ENCODE assay signal across 8 cellular contexts in the genomic region with DNA sequence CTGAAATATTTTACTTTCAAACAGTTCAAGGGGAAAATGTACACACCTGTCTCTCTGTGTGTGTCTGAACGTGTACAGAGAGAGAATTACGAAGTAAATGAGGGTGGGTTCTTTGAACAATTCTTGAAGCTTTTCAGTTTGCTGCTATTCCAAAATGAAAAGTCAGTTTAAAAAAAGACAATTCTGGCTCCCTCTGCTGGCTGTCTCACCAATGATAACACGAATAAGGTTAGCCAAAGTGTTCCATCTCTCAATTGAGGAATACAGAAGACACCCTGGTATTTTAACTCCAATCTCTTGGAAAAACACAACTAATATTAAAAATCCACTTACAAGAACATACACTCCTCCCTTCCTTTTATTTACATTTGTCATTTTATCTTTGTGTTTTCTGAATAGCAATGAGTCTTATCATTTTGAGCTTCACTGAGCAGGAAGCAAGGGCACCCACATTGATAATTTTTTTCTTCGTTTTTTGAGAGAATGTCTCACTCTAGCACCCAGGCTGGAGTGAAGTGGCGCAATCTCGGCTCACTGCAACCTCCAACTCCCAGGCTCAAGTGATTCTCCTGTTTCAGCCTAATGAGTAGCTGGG. TPM values are rescaled to one million over a fixed set of nuclear protein-coding genes. Genes with fewer than 3 reads are reported as not detected.
A peak's percentile ranks its signal among the peaks of the same experiment; 100 is the strongest.
DNase-seq lines count a peak whose midpoint lies in the region; ATAC-seq and TF ChIP-seq lines count a peak whose summit lies in the region.

No MANE protein-coding gene starts in this region.

- in situ Hi-C loops in astrocyte of the spinal cord (cut with HindIII; ENCODE audit: low sequenced_read_pairs), result no loop called here

- no peak overlapping the region for H3K4me3 ChIP-seq in astrocyte of the spinal cord (ENCODE audit: low read depth, low read length)

- DNase-seq in AG08395 (ENCODE audit: low spot score) (peak; percentile 62), EL (peak; percentile 47), NCI-H2196 (lab: John Stamatoyannopoulos, UW; ENCODE audit: unreplicated experiment) (peak; percentile 55), astrocyte of the spinal cord (ENCODE audit: low read depth, low spot score) (peak; percentile 34), left lobe of liver (ENCODE audit: low spot score) (no peak)

- peak; percentile 60 for TF ChIP-seq CTCF in astrocyte of the spinal cord (IDR thresholded peaks at IDR 0.05; ENCODE audit: low read depth, low read length)

- peak; percentile 66 for ATAC-seq in left lobe of liver
- no peak for ATAC-seq in GM19328 (IDR thresholded peaks at IDR 0.05; ENCODE audit: unreplicated experiment)
- no peak for ATAC-seq in GM21447 (IDR thresholded peaks at IDR 0.05; ENCODE audit: unreplicated experiment)
- no peak for ATAC-seq in HG03095 (IDR thresholded peaks at IDR 0.05; ENCODE audit: unreplicated experiment)

RNA-seq across cellular contexts. Expression of gene EFTUD2, which starts 20.5 kb away (rescaled TPM):
- total RNA-seq in left lobe of liver, result 33.8 TPM

RNA-seq across cellular contexts. Expression of gene HIGD1B, which starts 31.0 kb away (rescaled TPM):
- not detected for total RNA-seq in left lobe of liver

RNA-seq across cellular contexts. Expression of gene GFAP, which starts 36.6 kb away (rescaled TPM):
- 0.23 TPM for total RNA-seq in left lobe of liver

RNA-seq across cellular contexts. Expression of gene GJC1, which starts 48.6 kb away (rescaled TPM):
- total RNA-seq in left lobe of liver, result 0.53 TPM
